8 cellular contexts compared by ENCODE assay signal in genomic region chr19:18940791-18941627, GRCh38. TPM values are rescaled to one million over a fixed set of nuclear protein-coding genes. Genes with fewer than 3 reads are reported as not detected.
DNase-seq lines count a peak whose midpoint lies in the region; ATAC-seq and TF ChIP-seq lines count a peak whose summit lies in the region.

HOMER3 (minus strand) TSS chr19:18941217; CDS start chr19:18938982, 2,235 bp downstream.

- H2AFZ ChIP-seq in GM23248 (peak within 1 kb of the TSS; percentile 80), OCI-LY1 (ENCODE audit: low read length) (no peak within 1 kb of the TSS)

- DNase-seq in AG09319 (ENCODE audit: extremely low read depth, low read depth) (peak; percentile 16), GM23248 (peak; percentile 85), esophagus muscularis mucosa (ENCODE audit: extremely low spot score) (no peak)
- DNase-seq in activated T-cell treated with anti-CD3 and anti-CD28 coated beads, Interleukin-2, amount 50 U/mL, for 72 hours = peak; percentile 85 to 88
- DNase-seq in stimulated activated CD8-positive, alpha-beta memory T cell treated with anti-CD3 and anti-CD28 coated beads, Interleukin-7, amount 100 ng/mL, for 1 hour (ENCODE audit: low read depth in 2 of 2) = peak; percentile 53 to 66

- H3K4me3 Mint-ChIP-seq in activated T-cell treated with anti-CD3 and anti-CD28 coated beads, Interleukin-2, amount 50 U/mL, for 72 hours = peak within 1 kb of the TSS; percentile 79 to 80

- no peak for TF ChIP-seq EP300 in esophagus muscularis mucosa (IDR thresholded peaks at IDR 0.05)

- no peak for TF ChIP-seq POLR2A in esophagus muscularis mucosa (IDR thresholded peaks at IDR 0.05; ENCODE audit: low read depth)

- in situ Hi-C loops in GM23248 (cut with MboI) = no loop called here

- peak within 1 kb of the TSS; percentile 92 for H3K9ac ChIP-seq in GM23248
- peak within 1 kb of the TSS; percentile 42; the same call in 1 of the 2 replicates for H3K9ac ChIP-seq in OCI-LY1 (ENCODE audit: low read length)

- H3K36me3 ChIP-seq in GM23248 (ENCODE audit: low read depth) (peaks cover 11% of the 10 kb centered on the region; the same call in 1 of the 2 replicates), OCI-LY1 (ENCODE audit: insufficient read depth, low read length) (no peaks in the 10 kb centered on the region), esophagus muscularis mucosa (peaks cover 0 to 29% (median 12%) of the 10 kb centered on the region in 4 donors), muscle layer of duodenum (ENCODE audit: control insufficient read depth in 1 of 2, insufficient read depth in 2 of 2, low read length in 2 of 2) (no peaks in the 10 kb centered on the region)

- peaks cover 10% of the 10 kb centered on the region for H3K4me1 Mint-ChIP-seq in activated T-cell treated with anti-CD3 and anti-CD28 coated beads, Interleukin-2, amount 50 U/mL, for 72 hours (ENCODE audit: low read depth)

- H3K4me2 ChIP-seq in GM23248 (ENCODE audit: unreplicated experiment) (peak within 1 kb of the TSS; percentile 91), OCI-LY1 (ENCODE audit: low read length) (peak within 1 kb of the TSS; percentile 65)

- H3K9me3 Mint-ChIP-seq in activated T-cell treated with anti-CD3 and anti-CD28 coated beads, Interleukin-2, amount 50 U/mL, for 72 hours = no peaks in the 10 kb centered on the region

- peaks cover 27% of the 10 kb centered on the region for H3K27me3 Mint-ChIP-seq in activated T-cell treated with anti-CD3 and anti-CD28 coated beads, Interleukin-2, amount 50 U/mL, for 72 hours (ENCODE audit: low read depth)

- H3K9me2 ChIP-seq in GM23248 (ENCODE audit: insufficient read depth) (no peaks in the 10 kb centered on the region), OCI-LY1 (ENCODE audit: low read depth, low read length) (no peaks in the 10 kb centered on the region)

- H3K9me3 ChIP-seq in GM23248 (ENCODE audit: low read depth) = no peaks in the 10 kb centered on the region
- H3K9me3 ChIP-seq in OCI-LY1 (ENCODE audit: low read length) = no peaks in the 10 kb centered on the region
- H3K9me3 ChIP-seq in esophagus muscularis mucosa = no peaks in the 10 kb centered on the region
- H3K9me3 ChIP-seq in muscle layer of duodenum (ENCODE audit: control insufficient read depth in 1 of 2, low read length in 2 of 2) = no peaks in the 10 kb centered on the region

- no peak within 1 kb of the TSS for H3K27ac Mint-ChIP-seq in activated T-cell treated with anti-CD3 and anti-CD28 coated beads, Interleukin-2, amount 50 U/mL, for 72 hours

- no peaks in the 10 kb centered on the region for H4K20me1 ChIP-seq in GM23248 (ENCODE audit: insufficient read depth)
- H4K20me1 ChIP-seq in OCI-LY1 (ENCODE audit: insufficient read depth, low read length) = no peaks in the 10 kb centered on the region

- no peaks in the 10 kb centered on the region for H3F3A ChIP-seq in GM23248 (ENCODE audit: insufficient read depth)
- no peaks in the 10 kb centered on the region for H3F3A ChIP-seq in OCI-LY1 (ENCODE audit: insufficient read depth, low read length)

- ATAC-seq in activated T-cell treated with anti-CD3 and anti-CD28 coated beads, Interleukin-2, amount 50 U/mL, for 72 hours (replicated peaks in 1 of 2) = peak; percentile 89 to 90
- no peak for ATAC-seq in HG03520 (IDR thresholded peaks at IDR 0.05; ENCODE audit: unreplicated experiment)

- H3K36me3 Mint-ChIP-seq in activated T-cell treated with anti-CD3 and anti-CD28 coated beads, Interleukin-2, amount 50 U/mL, for 72 hours (ENCODE audit: insufficient read depth in 2 of 2) = no peaks in the 10 kb centered on the region

- TF ChIP-seq CTCF in AG09319 (IDR thresholded peaks at IDR 0.05; ENCODE audit: low read depth, low read length) (peak; percentile 34), OCI-LY1 (IDR thresholded peaks at IDR 0.05; ENCODE audit: low read length) (no peak), esophagus muscularis mucosa (IDR thresholded peaks at IDR 0.05) (peak in 2 of 3 experiments; percentile 24 to 58)

- peak within 1 kb of the TSS; percentile 93 for H3K4me3 ChIP-seq in GM23248
- peak within 1 kb of the TSS; percentile 54 for H3K4me3 ChIP-seq in OCI-LY1 (ENCODE audit: low read depth, low read length, poor library complexity, severe bottlenecking)
- peak within 1 kb of the TSS; percentile 73 to 83 (median 79) for H3K4me3 ChIP-seq in esophagus muscularis mucosa
- H3K4me3 ChIP-seq in muscle layer of duodenum (ENCODE audit: low read depth in 1 of 2, low read length in 2 of 2) = peak within 1 kb of the TSS; percentile 62 to 68

- intact Hi-C loops in esophagus muscularis mucosa (cut with DNase I) = no loop called here

- H3K27me3 ChIP-seq in GM23248 (replicated peaks; ENCODE audit: insufficient read depth) (no peaks in the 10 kb centered on the region), OCI-LY1 (ENCODE audit: insufficient read depth, low read length) (peaks cover 3% of the 10 kb centered on the region; the same call in 1 of the 2 replicates), esophagus muscularis mucosa (no peaks in the 10 kb centered on the region), muscle layer of duodenum (ENCODE audit: low read depth, low read length) (no peaks in the 10 kb centered on the region)

- peak within 1 kb of the TSS; percentile 61 for H3K27ac ChIP-seq in GM23248
- no peak within 1 kb of the TSS for H3K27ac ChIP-seq in OCI-LY1 (ENCODE audit: low read depth, low read length, poor library complexity, severe bottlenecking)
- peak within 1 kb of the TSS; percentile 56 to 74 (median 72) for H3K27ac ChIP-seq in esophagus muscularis mucosa (replicated peaks in 1 of 4)
- no peak within 1 kb of the TSS for H3K27ac ChIP-seq in muscle layer of duodenum (ENCODE audit: low read length)

- H3K4me1 ChIP-seq in GM23248 (ENCODE audit: insufficient read depth) = peaks cover 9% of the 10 kb centered on the region; the same call in 1 of the 2 replicates
- H3K4me1 ChIP-seq in OCI-LY1 (ENCODE audit: insufficient read depth, low read length, severe bottlenecking) = peaks cover 9% of the 10 kb centered on the region
- H3K4me1 ChIP-seq in esophagus muscularis mucosa = peaks cover 11 to 23% (median 20%) of the 10 kb centered on the region in 4 donors
- H3K4me1 ChIP-seq in muscle layer of duodenum (ENCODE audit: control insufficient read depth in 1 of 2, insufficient read depth in 2 of 2, low read length in 2 of 2) = peaks cover 0 to 6% of the 10 kb centered on the region in 2 donors

- H3K79me2 ChIP-seq in GM23248 (ENCODE audit: insufficient read depth) (peaks cover 34% of the 10 kb centered on the region), OCI-LY1 (ENCODE audit: insufficient read depth, low read length) (no peaks in the 10 kb centered on the region)

- 1 to 2% methylated on average over 17 to 51 of the region's 81 CpGs for WGBS in GM23248 (ENCODE audit: low coverage in 1 of 2, low lambda C conversion rate in 2 of 2, missing lambda C conversion rate in 2 of 2), 2 experiments
- 2% methylated on average over 46 of the region's 81 CpGs for WGBS in esophagus muscularis mucosa

RNA-seq across cellular contexts. Expression of gene HOMER3, which starts in this region (rescaled TPM):
- 107 and 134 TPM in 2 replicates for total RNA-seq in GM23248 (2014; rRNA removed; shearing (Covaris generic))
- polyA plus RNA-seq in GM23248 (2016; fragmentation: Nextera tagmentation; extraction: Ambion mirVana) = 64.6 and 65.1 TPM in 2 replicates
- total RNA-seq in activated T-cell treated with anti-CD3 and anti-CD28 coated beads, Interleukin-2, amount 50 U/mL, for 72 hours = 1 to 10 TPM in 1 of 2 donors, under 1 TPM in 1; 0.86 to 1.8 TPM
- 10 to 100 TPM; 26.7 to 47.8 (median 39.1) TPM for total RNA-seq in esophagus muscularis mucosa

Comparison
In these comparisons a context has a peak if more than half of its experiments do, and no peak if none do; other contexts are left out.
1. RNA of gene HOMER3 (total RNA-seq): 107 to 134 TPM in GM23248 and 26.7 to 47.8 TPM in esophagus muscularis mucosa; 0.86 to 1.8 TPM in activated T-cell treated with anti-CD3 and anti-CD28 coated beads, Interleukin-2, amount 50 U/mL, for 72 hours; every median in the first group is over 4 times any median in the second.
2. H3K27ac ChIP-seq: peak in GM23248 (single experiment) and esophagus muscularis mucosa (4 of 4); none in OCI-LY1 (single experiment) and muscle layer of duodenum (single experiment).
3. Peak in every context shown above with its lines, with median percentiles within 50 percentile points of each other: H3K4me3 ChIP-seq.